12 cellular contexts compared by ENCODE assay signal in the genomic region with DNA sequence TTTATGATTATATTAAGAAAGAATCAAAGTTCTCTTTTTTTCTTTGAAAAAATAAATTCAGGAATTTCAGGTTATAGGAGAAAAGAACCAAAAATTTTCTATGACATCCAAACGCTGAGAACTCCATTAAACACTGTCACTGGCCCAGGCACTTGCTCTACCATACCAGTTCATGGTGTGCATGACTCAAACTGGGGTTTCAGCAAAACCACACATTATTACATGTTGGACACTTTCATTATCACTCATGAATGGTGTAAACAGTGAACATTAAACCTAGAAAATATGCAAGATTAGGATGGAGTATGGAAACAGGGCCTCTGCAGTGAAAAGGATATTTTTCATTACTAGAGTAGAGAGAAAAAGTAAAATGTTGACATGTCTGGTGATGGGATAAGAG.
DNase-seq lines count a peak whose midpoint lies in the region; ATAC-seq and TF ChIP-seq lines count a peak whose summit lies in the region.
"Had no signal": no experiment of that assay in that cellular context is flagged by ENCODE, and none has a peak within 500 bp of the region (broad histone marks: within the 10 kb centered on the region; RNA-seq: fewer than 3 reads in every experiment).

No MANE protein-coding gene starts in this region.

- TF ChIP-seq CTCF in GM10248 (IDR thresholded peaks at IDR 0.05; ENCODE audit: control extremely low read depth, extremely low read depth, low read depth, missing control alignments) (no peak), spleen (IDR thresholded peaks at IDR 0.05 in 8 of 11, conservative IDR thresholded peaks at IDR 0.05 in 3 of 11) (no peak)

- peaks cover 0 to 28% (median 20%) of the 10 kb centered on the region in 8 donors for H3K9me3 ChIP-seq in spleen
- H3K9me3 ChIP-seq: A549 had no signal

- DNase-seq in GM10248 (ENCODE audit: extremely low spot score) (peak; percentile 4), spleen (no peak), mesenteric fat pad (ENCODE audit: low spot score) (no peak), left ventricle myocardium superior (no peak)
- no peak for DNase-seq in activated T-cell treated with anti-CD3 and anti-CD28 coated beads, Interleukin-2, amount 50 U/mL, for 48 hours
- DNase-seq: right lobe of liver, trophoblast cell had no signal

- WGBS in spleen, 5 donors = 54 to 79% (median 78%) methylated on average over 1 of the region's 1 CpG

- POLR2A ChIA-PET in GM10248 (lab: Yijun Ruan, JAX) = no interaction called here

- peak; percentile 100 for ATAC-seq in GM19328 (IDR thresholded peaks at IDR 0.05; ENCODE audit: unreplicated experiment)
- peak; percentile 100 for ATAC-seq in HG02623 (IDR thresholded peaks at IDR 0.05; ENCODE audit: unreplicated experiment)
- peak; percentile 100 for ATAC-seq in HG03342 (IDR thresholded peaks at IDR 0.05; ENCODE audit: unreplicated experiment)
- no peak for ATAC-seq in left ventricle myocardium superior
- ATAC-seq: A549, right lobe of liver had no signal

- no peaks in the 10 kb centered on the region for H3K36me3 ChIP-seq in spleen
- H3K36me3 ChIP-seq: cardiac muscle cell, right lobe of liver had no signal

- CTCF ChIA-PET in GM10248 (lab: Yijun Ruan, JAX) = interaction anchor here (1.1 kb wide), 1 partner anchor 13 kb away, joined by 3 read pairs; no protein-coding TSS in a partner anchor

- no peak overlapping the region for H3K27ac ChIP-seq in spleen
- H3K27ac ChIP-seq: A549, cardiac muscle cell, right lobe of liver had no signal

- H3K4me3 ChIP-seq in spleen = no peak overlapping the region
- H3K4me3 ChIP-seq: A549, cardiac muscle cell, right lobe of liver had no signal

- H3K4me1 ChIP-seq in spleen = no peaks in the 10 kb centered on the region
- H3K4me1 ChIP-seq: A549, right lobe of liver had no signal

- H3K27me3 ChIP-seq in spleen (replicated peaks in 1 of 7) = no peaks in the 10 kb centered on the region
- H3K27me3 ChIP-seq: cardiac muscle cell, right lobe of liver had no signal

- no peak for TF ChIP-seq POLR2A in spleen (IDR thresholded peaks at IDR 0.05)

- intact Hi-C loops in spleen (cut with DNase I; ENCODE audit: low total_unique reads) = no loop called here
- intact Hi-C loops in left ventricle myocardium superior (cut with micrococcal nuclease) = no loop called here
